16 cellular contexts compared by ENCODE assay signal in the genomic region with DNA sequence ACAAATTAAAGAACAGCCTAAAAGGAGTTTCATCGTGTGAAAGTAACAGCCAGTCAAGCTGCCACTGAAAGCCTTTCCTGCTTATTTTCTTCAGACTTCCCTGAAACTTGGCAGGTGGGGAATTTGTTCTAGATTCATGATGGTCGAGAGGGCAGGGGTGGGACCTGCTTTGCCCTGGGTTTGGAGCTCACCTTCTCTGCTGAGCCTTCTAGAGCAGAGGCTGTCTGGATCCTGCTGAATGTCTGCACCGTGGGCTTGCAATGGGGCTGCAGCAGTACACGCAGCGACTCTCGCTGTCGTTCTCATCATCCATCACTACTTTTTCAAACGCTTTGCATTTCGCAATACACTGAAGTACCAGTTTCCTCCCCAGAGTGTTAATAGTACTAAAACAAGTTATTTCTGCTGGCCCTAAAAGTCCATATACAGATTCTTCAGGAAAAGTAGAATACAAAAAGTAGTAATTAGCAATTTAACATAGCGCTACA. TPM values are rescaled to one million over a fixed set of nuclear protein-coding genes. Genes with fewer than 3 reads are reported as not detected.
A peak's percentile ranks its signal among the peaks of the same experiment; 100 is the strongest.
DNase-seq lines count a peak whose midpoint lies in the region; ATAC-seq and TF ChIP-seq lines count a peak whose summit lies in the region.
"Had no signal": no experiment of that assay in that cellular context is flagged by ENCODE, and none has a peak within 500 bp of the region (broad histone marks: within the 10 kb centered on the region; RNA-seq: fewer than 3 reads in every experiment).

No MANE protein-coding gene starts in this region.

- H3K36me3 ChIP-seq in prostate gland (no peaks in the 10 kb centered on the region), neural progenitor cell (no peaks in the 10 kb centered on the region), breast epithelium (no peaks in the 10 kb centered on the region)
- H3K36me3 ChIP-seq: HAP-1 had no signal

- H3K79me2 ChIP-seq in neural progenitor cell (ENCODE audit: low read depth) = no peaks in the 10 kb centered on the region
- H3K79me2 ChIP-seq: hepatocyte had no signal

- H3F3A ChIP-seq in neural progenitor cell (ENCODE audit: low read depth) = peaks cover 17% of the 10 kb centered on the region

- H3K4me3 Mint-ChIP-seq in activated T-helper 17 cell treated with anti-CD3 and anti-CD28 coated beads, Interleukin-2, amount 50 U/mL, for 72 hours = peak overlapping the region; percentile 74
- no peak overlapping the region for H3K4me3 Mint-ChIP-seq in neural progenitor cell
- no peak overlapping the region for H3K4me3 Mint-ChIP-seq in T-helper 2 cell treated with Interferon-gamma antibody and Interleukin-4, amounts not matched to agents 5 μg/mL and 100 μg/mL, for 36 hours

- DNase-seq in ELF-1 (ENCODE audit: low read depth, low spot score) (peak; percentile 23), iris pigment epithelial cell (ENCODE audit: low read depth) (peak; percentile 45), prostate gland (ENCODE audit: low spot score) (no peak), NCI-H1105 treated with DMSO at 0.1 percent for 48 hours (lab: John Stamatoyannopoulos, UW) (no peak), neural progenitor cell (ENCODE audit: low spot score) (no peak), breast epithelium (ENCODE audit: low spot score in 2 of 2) (no peak)
- no peak for DNase-seq in T-helper 2 cell treated with Interferon-gamma antibody and Interleukin-4, amounts not matched to agents 5 μg/mL and 100 μg/mL, for 36 hours (ENCODE audit: low spot score)
- DNase-seq: activated gamma-delta T cell, NCI-H2081, NCI-H510A treated with DMSO at 0.1 percent for 48 hours, SHP77 treated with DMSO at 0.1 percent for 48 hours, T-helper 2 cell had no signal

- H3K27me3 Mint-ChIP-seq in activated T-helper 17 cell treated with anti-CD3 and anti-CD28 coated beads, Interleukin-2, amount 50 U/mL, for 72 hours = peaks cover 59% of the 10 kb centered on the region
- H3K27me3 Mint-ChIP-seq in neural progenitor cell (ENCODE audit: insufficient read depth, low read depth) = peaks cover 64% of the 10 kb centered on the region
- peaks cover 68% of the 10 kb centered on the region for H3K27me3 Mint-ChIP-seq in T-helper 2 cell treated with Interferon-gamma antibody and Interleukin-4, amounts not matched to agents 5 μg/mL and 100 μg/mL, for 36 hours (ENCODE audit: low read depth)

- peaks cover 13% of the 10 kb centered on the region for H3K4me1 Mint-ChIP-seq in activated T-helper 17 cell treated with anti-CD3 and anti-CD28 coated beads, Interleukin-2, amount 50 U/mL, for 72 hours
- H3K4me1 Mint-ChIP-seq in neural progenitor cell = peaks cover 20% of the 10 kb centered on the region
- peaks cover 6% of the 10 kb centered on the region for H3K4me1 Mint-ChIP-seq in T-helper 2 cell treated with Interferon-gamma antibody and Interleukin-4, amounts not matched to agents 5 μg/mL and 100 μg/mL, for 36 hours (ENCODE audit: low read depth)

- H3K27ac Mint-ChIP-seq in activated T-helper 17 cell treated with anti-CD3 and anti-CD28 coated beads, Interleukin-2, amount 50 U/mL, for 72 hours = no peak overlapping the region
- no peak overlapping the region for H3K27ac Mint-ChIP-seq in neural progenitor cell
- H3K27ac Mint-ChIP-seq in T-helper 2 cell treated with Interferon-gamma antibody and Interleukin-4, amounts not matched to agents 5 μg/mL and 100 μg/mL, for 36 hours = no peak overlapping the region

- H3K9me3 ChIP-seq in prostate gland (no peaks in the 10 kb centered on the region), neural progenitor cell (ENCODE audit: low read depth) (no peaks in the 10 kb centered on the region), breast epithelium (no peaks in the 10 kb centered on the region)
- H3K9me3 ChIP-seq: HAP-1 had no signal

- no peak for ATAC-seq in activated T-helper 17 cell treated with anti-CD3 and anti-CD28 coated beads, Interleukin-2, amount 50 U/mL, for 72 hours (replicated peaks)
- ATAC-seq: activated CD4-positive, CD25-positive, alpha-beta regulatory T cell treated with anti-CD3 and anti-CD28 coated beads, Interleukin-2, amount 50 U/mL, for 24 hours had no signal

- H3K27me3 ChIP-seq in prostate gland (replicated peaks; ENCODE audit: insufficient read depth) (no peaks in the 10 kb centered on the region), neural progenitor cell (peaks cover 98% of the 10 kb centered on the region), breast epithelium (peaks cover 0 to 6% of the 10 kb centered on the region in 2 donors)

- H3K4me2 ChIP-seq in neural progenitor cell = no peak overlapping the region

- H3K9ac ChIP-seq in neural progenitor cell = no peak overlapping the region

- H3K4me1 ChIP-seq in prostate gland (replicated peaks) (no peaks in the 10 kb centered on the region), neural progenitor cell (peaks cover 32% of the 10 kb centered on the region), breast epithelium (no peaks in the 10 kb centered on the region)
- H3K4me1 ChIP-seq: HAP-1 had no signal

- TF ChIP-seq POLR2A in prostate gland (IDR thresholded peaks at IDR 0.05) (no peak), breast epithelium (IDR thresholded peaks at IDR 0.05) (no peak)

- H4K20me1 ChIP-seq in neural progenitor cell (ENCODE audit: low read depth) = peaks cover 72% of the 10 kb centered on the region

- no peak for TF ChIP-seq CTCF in prostate gland (IDR thresholded peaks at IDR 0.05)
- no peak for TF ChIP-seq CTCF in neural progenitor cell (IDR thresholded peaks at IDR 0.05)
- no peak for TF ChIP-seq CTCF in breast epithelium (IDR thresholded peaks at IDR 0.05)

- H3K9me3 Mint-ChIP-seq in activated T-helper 17 cell treated with anti-CD3 and anti-CD28 coated beads, Interleukin-2, amount 50 U/mL, for 72 hours = no peaks in the 10 kb centered on the region
- H3K9me3 Mint-ChIP-seq in neural progenitor cell = no peaks in the 10 kb centered on the region
- no peaks in the 10 kb centered on the region for H3K9me3 Mint-ChIP-seq in T-helper 2 cell treated with Interferon-gamma antibody and Interleukin-4, amounts not matched to agents 5 μg/mL and 100 μg/mL, for 36 hours

- H3K27ac ChIP-seq in prostate gland (peak overlapping the region; percentile 62 to 75), neural progenitor cell (no peak overlapping the region), breast epithelium (no peak overlapping the region)
- H3K27ac ChIP-seq: hepatocyte had no signal

- peaks cover 27% of the 10 kb centered on the region for H3K36me3 Mint-ChIP-seq in activated T-helper 17 cell treated with anti-CD3 and anti-CD28 coated beads, Interleukin-2, amount 50 U/mL, for 72 hours (ENCODE audit: low read depth)
- H3K36me3 Mint-ChIP-seq in neural progenitor cell = no peaks in the 10 kb centered on the region
- H3K36me3 Mint-ChIP-seq in T-helper 2 cell treated with Interferon-gamma antibody and Interleukin-4, amounts not matched to agents 5 μg/mL and 100 μg/mL, for 36 hours (ENCODE audit: low read depth) = no peaks in the 10 kb centered on the region

- H2AFZ ChIP-seq in neural progenitor cell (replicated peaks) = no peak overlapping the region

- 85% methylated on average over 10 of the region's 10 CpGs for WGBS in prostate gland

- intact Hi-C loops in prostate gland (cut with DNase I) = no loop called here
- intact Hi-C loops in breast epithelium (cut with DNase I; ENCODE audit: low total_unique reads) = no loop called here

- H3K4me3 ChIP-seq in prostate gland = no peak overlapping the region
- no peak overlapping the region for H3K4me3 ChIP-seq in neural progenitor cell
- H3K4me3 ChIP-seq in breast epithelium = no peak overlapping the region
- H3K4me3 ChIP-seq: HAP-1 had no signal

RNA-seq across cellular contexts. Expression of a gene that starts 16.3 kb away (rescaled TPM):
- total RNA-seq in activated T-helper 17 cell treated with anti-CD3 and anti-CD28 coated beads, Interleukin-2, amount 50 U/mL, for 72 hours = not detected
- total RNA-seq in prostate gland (10 to 100 TPM in 1 of 2 donors, 1 to 10 TPM in 1; 9.2 to 11.2 TPM), neural progenitor cell (ENCODE audit: low replicate concordance) (0.09 and 0.45 TPM in 2 replicates), breast epithelium (10 to 100 TPM in 1 of 3 donors, 1 to 10 TPM in 2; 3.7 to 13.2 (median 7.5) TPM)

Comparison
In these comparisons a context has a peak if more than half of its experiments do, and no peak if none do; other contexts are left out.
1. DNase-seq: peak in ELF-1 (single experiment) and iris pigment epithelial cell (single experiment); none in prostate gland (single experiment), NCI-H1105 treated with DMSO at 0.1 percent for 48 hours (single experiment), neural progenitor cell (single experiment), T-helper 2 cell treated with Interferon-gamma antibody and Interleukin-4, amounts not matched to agents 5 μg/mL and 100 μg/mL, for 36 hours (single experiment) and breast epithelium (0 of 2).
2. H3K27ac ChIP-seq: peak in prostate gland (2 of 2); none in neural progenitor cell (single experiment) and breast epithelium (0 of 2).